In genomic region chr3:184339016-184339415, GRCh38 we compare ENCODE assay signal across 9 cellular contexts. TPM values are rescaled to one million over a fixed set of nuclear protein-coding genes. Genes with fewer than 3 reads are reported as not detected.
DNase-seq lines count a peak whose midpoint lies in the region; ATAC-seq and TF ChIP-seq lines count a peak whose summit lies in the region.
"Had no signal": no experiment of that assay in that cellular context is flagged by ENCODE, and none has a peak within 500 bp of the region (broad histone marks: within the 10 kb centered on the region; RNA-seq: fewer than 3 reads in every experiment).

No MANE protein-coding gene starts in this region.

- no peaks in the 10 kb centered on the region for H3K27me3 Mint-ChIP-seq in activated T-cell treated with anti-CD3 and anti-CD28 coated beads, Interleukin-2, amount 50 U/mL, for 24 hours

- in situ Hi-C loops in astrocyte of the cerebellum (cut with HindIII; ENCODE audit: low sequenced_read_pairs) = no loop called here

- H3K36me3 ChIP-seq in tibial nerve (peaks cover 0 to 41% (median 0%) of the 10 kb centered on the region in 3 donors), left lung (peaks cover 6 to 40% of the 10 kb centered on the region in 2 donors)

- H3K27me3 ChIP-seq in layer of hippocampus (ENCODE audit: control insufficient read depth, insufficient read depth, low read length) (no peaks in the 10 kb centered on the region), tibial nerve (no peaks in the 10 kb centered on the region), left lung (no peaks in the 10 kb centered on the region)

- peaks cover 0 to 44% (median 23%) of the 10 kb centered on the region in 4 donors for H3K4me1 ChIP-seq in tibial nerve
- peaks cover 19 to 63% of the 10 kb centered on the region in 2 donors for H3K4me1 ChIP-seq in left lung

- DNase-seq in NCI-H345 (lab: John Stamatoyannopoulos, UW) = peak; percentile 73
- DNase-seq in NCI-H345 treated with DMSO at 0.1 percent for 48 hours (lab: John Stamatoyannopoulos, UW; ENCODE audit: unreplicated experiment) = no peak
- DNase-seq in astrocyte of the cerebellum (ENCODE audit: low read depth) = no peak
- no peak for DNase-seq in tibial nerve (ENCODE audit: low spot score in 2 of 2)
- no peak for DNase-seq in activated T-cell treated with anti-CD3 and anti-CD28 coated beads, Interleukin-2, amount 50 U/mL, for 24 hours
- DNase-seq in left lung = no peak

- no peaks in the 10 kb centered on the region for H3K9me3 Mint-ChIP-seq in activated T-cell treated with anti-CD3 and anti-CD28 coated beads, Interleukin-2, amount 50 U/mL, for 24 hours

- no peak overlapping the region for H3K27ac Mint-ChIP-seq in activated T-cell treated with anti-CD3 and anti-CD28 coated beads, Interleukin-2, amount 50 U/mL, for 24 hours

- intact Hi-C loops in left lung (cut with DNase I) = no loop called here

- H3K9me3 ChIP-seq in tibial nerve (no peaks in the 10 kb centered on the region), left lung (no peaks in the 10 kb centered on the region)

- peaks cover 29% of the 10 kb centered on the region for H3K36me3 Mint-ChIP-seq in activated T-cell treated with anti-CD3 and anti-CD28 coated beads, Interleukin-2, amount 50 U/mL, for 24 hours (ENCODE audit: low read depth)

- no peak for TF ChIP-seq POLR2A in tibial nerve (IDR thresholded peaks at IDR 0.05)

- H3K27ac ChIP-seq in layer of hippocampus (ENCODE audit: low read depth, low read length) (peak overlapping the region; percentile 96), tibial nerve (peak overlapping the region; percentile 94 to 100 (median 98)), left lung (peak overlapping the region in 1 of 2 donors; percentile 38)

- H3K4me3 ChIP-seq in astrocyte of the cerebellum (ENCODE audit: low read depth, low read length) (peak overlapping the region; percentile 57), tibial nerve (peak overlapping the region in 2 of 4 donors; percentile 22 to 31), left lung (no peak overlapping the region)

- WGBS in tibial nerve, 2 donors = 48 to 59% methylated on average over 9 of the region's 9 CpGs

- no peak for TF ChIP-seq EP300 in tibial nerve (IDR thresholded peaks at IDR 0.05)

- TF ChIP-seq CTCF in astrocyte of the cerebellum (IDR thresholded peaks at IDR 0.05; ENCODE audit: low read depth, low read length, missing control alignments) (no peak), tibial nerve (IDR thresholded peaks at IDR 0.05) (no peak), left lung (IDR thresholded peaks at IDR 0.05) (no peak)

- H3K4me3 Mint-ChIP-seq in activated T-cell treated with anti-CD3 and anti-CD28 coated beads, Interleukin-2, amount 50 U/mL, for 24 hours = no peak overlapping the region

- H3K4me1 Mint-ChIP-seq in activated T-cell treated with anti-CD3 and anti-CD28 coated beads, Interleukin-2, amount 50 U/mL, for 24 hours (ENCODE audit: low read depth) = peaks cover 35% of the 10 kb centered on the region

- ATAC-seq in HG02840 (IDR thresholded peaks at IDR 0.05; ENCODE audit: low FRiP score, unreplicated experiment) (no peak), left lung (no peak)

RNA-seq across cellular contexts. Expression of gene FAM131A, which starts 1.6 kb away (rescaled TPM):
- total RNA-seq in tibial nerve = 10 to 100 TPM; 35.0 to 45.3 (median 39.6) TPM
- total RNA-seq in left lung = 10 to 100 TPM; 14.7 to 19.2 TPM

RNA-seq across cellular contexts. Expression of gene CLCN2, which starts 22.4 kb away (rescaled TPM):
- 10 to 100 TPM; 51.3 to 86.3 (median 54.9) TPM for total RNA-seq in tibial nerve
- 1 to 10 TPM; 4.4 to 5.6 TPM for total RNA-seq in left lung

RNA-seq across cellular contexts. Expression of gene POLR2H, which starts 22.5 kb away (rescaled TPM):
- 100 to 1,000 TPM in 1 of 4 donors, 10 to 100 TPM in 3; 65.1 to 181 (median 95.3) TPM for total RNA-seq in tibial nerve
- total RNA-seq in left lung = 10 to 100 TPM; 54.7 to 71.3 TPM

RNA-seq across cellular contexts. Expression of gene EIF4G1, which starts 24.6 kb away (rescaled TPM):
- 100 to 1,000 TPM; 173 to 248 (median 192) TPM for total RNA-seq in tibial nerve
- 100 to 1,000 TPM; 336 to 406 TPM for total RNA-seq in left lung

RNA-seq across cellular contexts. Expression of gene THPO, which starts 39.0 kb away (rescaled TPM):
- total RNA-seq in tibial nerve (under 1 TPM in 3 of 4 donors, not detected in 1; 0.20 to 0.84 (median 0.44) TPM), left lung (under 1 TPM; 0.23 to 0.65 TPM)
- total RNA-seq: myocyte had no signal

Comparison
In these comparisons a context has a peak if more than half of its experiments do, and no peak if none do; other contexts are left out.
1. RNA of gene CLCN2, which starts 22.4 kb away (total RNA-seq): 51.3 to 86.3 TPM in tibial nerve; 4.4 to 5.6 TPM in left lung; every median in the first group is over 4 times any median in the second.